8 cellular contexts compared by ENCODE assay signal in genomic region chr19:32405431-32406160, GRCh38. TPM values are rescaled to one million over a fixed set of nuclear protein-coding genes. Genes with fewer than 3 reads are reported as not detected.
DNase-seq lines count a peak whose midpoint lies in the region; ATAC-seq and TF ChIP-seq lines count a peak whose summit lies in the region.

Gene DPY19L3, plus strand, starts transcription at chr19:32405770. Its CDS starts 2,484 bp downstream, at chr19:32408254.

- peak within 1 kb of the TSS; percentile 90 for H3K27ac Mint-ChIP-seq in type B pancreatic cell

- TF ChIP-seq CTCF in GM13977 (IDR thresholded peaks at IDR 0.05; ENCODE audit: extremely low read depth, insufficient read depth, missing control alignments): no peak
- no peak for TF ChIP-seq CTCF in type B pancreatic cell (conservative IDR thresholded peaks at IDR 0.05)

- intact Hi-C loops in T-helper 1 cell treated with Interleukin-12 subunit alpha and Interleukin-12 subunit beta and Interleukin-4 antibody, amounts not matched to agents 30 ng/mL and 1 ng/mL, for 36 hours (cut with micrococcal nuclease): loop anchor here (1.0 to 10.0 kb wide), 9 partner anchors 59 to 1767 kb away; partner anchors contain the start of genes ANKRD27, CEBPG, FAAP24 and LSM14A
- intact Hi-C loops in left cardiac atrium (cut with DNase I) (loop anchor here in 1 of 2 donors (2.0 kb wide), 1 partner anchor 61 kb away; the partner anchor contains the start of gene ZNF507), posterior cingulate gyrus (cut with DNase I) (loop anchor here (2.0 to 10.0 kb wide), 2 partner anchors 61 to 169 kb away; partner anchors contain the start of gene ZNF507)

- peak within 1 kb of the TSS; percentile 91 for H3K4me3 Mint-ChIP-seq in type B pancreatic cell

- no peaks in the 10 kb centered on the region for H3K27me3 Mint-ChIP-seq in type B pancreatic cell

- in situ Hi-C loops in GM13977 (cut with MboI; ENCODE audit: low pct_unique_long_range_greater_than_20kb, low sequenced_read_pairs, unreplicated experiment): no loop called here

- H3K4me1 Mint-ChIP-seq in type B pancreatic cell (ENCODE audit: unreplicated experiment): peaks cover 31% of the 10 kb centered on the region

- no peaks in the 10 kb centered on the region for H3K9me3 Mint-ChIP-seq in type B pancreatic cell

- DNase-seq in GM13977 (ENCODE audit: low spot score) (peak; percentile 98), NCI-H1436 (lab: John Stamatoyannopoulos, UW) (peak; percentile 88), amniotic epithelial cell (ENCODE audit: low read depth) (peak; percentile 88), left cardiac atrium (peak; percentile 97), posterior cingulate gyrus (peak; percentile 95 to 99 (median 97)), type B pancreatic cell (ENCODE audit: extremely low spot score, unreplicated experiment) (peak; percentile 98)

- ATAC-seq in HG02840 (IDR thresholded peaks at IDR 0.05; ENCODE audit: low FRiP score, unreplicated experiment) (peak; percentile 93), left cardiac atrium (peak; percentile 98)

- H3K36me3 Mint-ChIP-seq in type B pancreatic cell: peaks cover 28% of the 10 kb centered on the region

RNA-seq across cellular contexts. Expression of gene DPY19L3, which starts in this region (rescaled TPM):
- total RNA-seq in T-helper 1 cell treated with Interleukin-12 subunit alpha and Interleukin-12 subunit beta and Interleukin-4 antibody, amounts not matched to agents 30 ng/mL and 1 ng/mL, for 36 hours: 8.1 and 10.6 TPM in 2 replicates
- total RNA-seq in left cardiac atrium (10 to 100 TPM; 13.4 to 13.8 TPM), type B pancreatic cell (ENCODE audit: low replicate concordance) (25.5 and 75.2 TPM in 2 replicates)

Comparison
In these comparisons a context has a peak if more than half of its experiments do, and no peak if none do; other contexts are left out.
1. Peak in every context shown above with its lines: DNase-seq and ATAC-seq.